ENCODE assay signal across 19 cellular contexts in the genomic region with DNA sequence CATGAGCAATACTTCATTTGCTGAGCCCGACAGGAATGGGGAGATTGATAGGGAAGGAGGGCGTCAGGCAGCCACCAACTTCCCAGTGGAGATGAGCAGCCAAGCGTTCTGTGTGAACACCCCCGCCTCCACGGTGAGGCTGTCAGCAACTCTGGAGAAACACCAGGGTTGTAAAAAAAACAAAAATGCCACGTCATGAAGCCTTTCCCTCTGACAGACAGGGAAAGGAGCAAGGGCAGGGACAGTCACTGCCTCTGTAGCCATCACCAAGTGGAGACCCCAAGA. TPM values are rescaled to one million over a fixed set of nuclear protein-coding genes. Genes with fewer than 3 reads are reported as not detected.
DNase-seq lines count a peak whose midpoint lies in the region; ATAC-seq and TF ChIP-seq lines count a peak whose summit lies in the region.
"Had no signal": no experiment of that assay in that cellular context is flagged by ENCODE, and none has a peak within 500 bp of the region (broad histone marks: within the 10 kb centered on the region; RNA-seq: fewer than 3 reads in every experiment).

No MANE protein-coding gene starts in this region.

- TF ChIP-seq CTCF in brain (conservative IDR thresholded peaks at IDR 0.05) = no peak

- peaks cover 61% of the 10 kb centered on the region for H3K36me3 Mint-ChIP-seq in brain

- no peak for ATAC-seq in HG02610 (IDR thresholded peaks at IDR 0.05; ENCODE audit: unreplicated experiment)
- ATAC-seq: GM12878 had no signal

- peaks cover 0 to 5% (median 0%) of the 10 kb centered on the region in 5 experiments for H3K9me3 Mint-ChIP-seq in brain

- peak; percentile 8 for DNase-seq in activated T-cell treated with anti-CD3 and anti-CD28 coated beads, Interleukin-2, amount 50 U/mL, for 1 hour
- no peak for DNase-seq in activated T-cell treated with anti-CD3 and anti-CD28 coated beads, Interleukin-2, amount 50 U/mL, for 48 hours
- DNase-seq in kidney tubule cell (ENCODE audit: low spot score) = peak; percentile 82
- peak; percentile 78 for DNase-seq in renal cortical epithelial cell (ENCODE audit: low read depth)
- DNase-seq in effector CD8-positive, alpha-beta T cell (lab: John Stamatoyannopoulos, UW) = no peak
- DNase-seq in NCI-H69 (lab: John Stamatoyannopoulos, UW) = no peak
- DNase-seq: activated CD4-positive, alpha-beta T cell treated with anti-CD3 and anti-CD28 coated beads for 48 hours; activated naive CD4-positive, alpha-beta T cell treated with Interleukin-2 at 50 U/mL for 16 hours; DMS 273 treated with DMSO at 0.1 percent for 48 hours; effector memory CD4-positive, alpha-beta T cell; GDM1; HCEC 1CT; NCI-H2029; RPMI8226; stimulated activated CD4-positive, alpha-beta T cell treated with anti-CD3 and anti-CD28 coated beads, Interleukin-4, amount 100 ng/mL, for 4 hours; substantia nigra had no signal

- H3K27ac Mint-ChIP-seq in brain = peak overlapping the region; percentile 77 to 96 (median 89)

- H3K4me1 Mint-ChIP-seq in brain = peaks cover 66% of the 10 kb centered on the region

- H3K27me3 Mint-ChIP-seq in brain = peaks cover 11% of the 10 kb centered on the region

- H3K4me3 Mint-ChIP-seq in brain = peak overlapping the region; percentile 56 to 72 (median 66)

RNA-seq across cellular contexts. Expression of a gene that starts 36.7 kb away (rescaled TPM):
- 15.7 TPM for polyA plus RNA-seq in brain (ENCODE audit: insufficient read depth, low read depth, low replicate concordance)
- total RNA-seq in renal cortical epithelial cell = 12.9 and 31.4 TPM in 2 replicates

Comparison
In these comparisons a context has a peak if more than half of its experiments do, and no peak if none do; other contexts are left out.
1. DNase-seq: peak in activated T-cell treated with anti-CD3 and anti-CD28 coated beads, Interleukin-2, amount 50 U/mL, for 1 hour (single experiment), kidney tubule cell (single experiment) and renal cortical epithelial cell (single experiment); none in activated T-cell treated with anti-CD3 and anti-CD28 coated beads, Interleukin-2, amount 50 U/mL, for 48 hours (0 of 2), effector CD8-positive, alpha-beta T cell (single experiment) and NCI-H69 (single experiment).